8 cellular contexts compared by ENCODE assay signal in genomic region chr6:26568601-26569432, GRCh38. TPM values are rescaled to one million over a fixed set of nuclear protein-coding genes. Genes with fewer than 3 reads are reported as not detected.
DNase-seq lines count a peak whose midpoint lies in the region; ATAC-seq and TF ChIP-seq lines count a peak whose summit lies in the region.

No MANE protein-coding gene starts in this region.

- no peaks in the 10 kb centered on the region for H3K79me2 ChIP-seq in PC-9 (ENCODE audit: low read depth)

- H3K27ac Mint-ChIP-seq in Caco-2 (ENCODE audit: unreplicated experiment) = peak overlapping the region; percentile 95
- H3K27ac Mint-ChIP-seq in activated T-cell treated with anti-CD3 and anti-CD28 coated beads, Interleukin-2, amount 50 U/mL, for 24 hours = peak overlapping the region; percentile 93

- ATAC-seq in GM21619 (IDR thresholded peaks at IDR 0.05; ENCODE audit: unreplicated experiment) = peak; percentile 67

- no peaks in the 10 kb centered on the region for H3K9me3 ChIP-seq in Caco-2
- H3K9me3 ChIP-seq in PC-9 (ENCODE audit: insufficient read depth, low read depth) = no peaks in the 10 kb centered on the region
- H3K9me3 ChIP-seq in esophagus squamous epithelium = no peaks in the 10 kb centered on the region

- CTCF ChIA-PET in Caco-2 (lab: Charles Lee) = interaction anchor here (0.7 to 2.3 kb wide), 4 partner anchors 12 to 393 kb away, joined by 3 to 18 read pairs (median 8); no protein-coding TSS in a partner anchor
- CTCF ChIA-PET in PC-9 (lab: Charles Lee) = interaction anchor here (0.6 to 1.2 kb wide), 9 partner anchors 12 to 1132 kb away, joined by 3 to 13 read pairs (median 5); no protein-coding TSS in a partner anchor

- intact Hi-C loops in Caco-2 (cut with micrococcal nuclease; ENCODE audit: unreplicated experiment) (loop anchor here (1.0 to 5.0 kb wide), 4 partner anchors 15 to 226 kb away; no protein-coding TSS in a partner anchor), PC-9 (cut with micrococcal nuclease; ENCODE audit: unreplicated experiment) (loop anchor here (1.0 kb wide), 3 partner anchors 13 to 239 kb away; no protein-coding TSS in a partner anchor), esophagus squamous epithelium (cut with DNase I) (no loop called here)

- BruUV-seq in Caco-2 (replicated peaks; lab: Mats Ljungman, UMichigan) = no TSS peak
- no TSS peak for BruUV-seq in PC-9 (replicated peaks; lab: Mats Ljungman, UMichigan)

- no peaks in the 10 kb centered on the region for H3K9me3 Mint-ChIP-seq in Caco-2 (ENCODE audit: unreplicated experiment)
- no peaks in the 10 kb centered on the region for H3K9me3 Mint-ChIP-seq in activated T-cell treated with anti-CD3 and anti-CD28 coated beads, Interleukin-2, amount 50 U/mL, for 24 hours

- H4K20me1 ChIP-seq in PC-9 (ENCODE audit: insufficient read depth) = no peaks in the 10 kb centered on the region

- H3K36me3 ChIP-seq in Caco-2 (ENCODE audit: control insufficient read depth, insufficient read depth, low read length) (no peaks in the 10 kb centered on the region), PC-9 (ENCODE audit: low read depth) (no peaks in the 10 kb centered on the region), esophagus squamous epithelium (no peaks in the 10 kb centered on the region)

- H3K36me3 Mint-ChIP-seq in Caco-2 (ENCODE audit: insufficient read depth, unreplicated experiment) = peaks cover 34% of the 10 kb centered on the region
- H3K36me3 Mint-ChIP-seq in activated T-cell treated with anti-CD3 and anti-CD28 coated beads, Interleukin-2, amount 50 U/mL, for 24 hours (ENCODE audit: low read depth) = peaks cover 9% of the 10 kb centered on the region

- peak overlapping the region; percentile 71 for H2AFZ ChIP-seq in PC-9

- H3K4me3 Mint-ChIP-seq in Caco-2 (ENCODE audit: unreplicated experiment) = peak overlapping the region; percentile 95
- H3K4me3 Mint-ChIP-seq in activated T-cell treated with anti-CD3 and anti-CD28 coated beads, Interleukin-2, amount 50 U/mL, for 24 hours = peak overlapping the region; percentile 85

- POLR2A ChIA-PET in Caco-2 (lab: Charles Lee) (interaction anchor here (0.5 to 1.0 kb wide), 5 partner anchors 36 to 1299 kb away, joined by 3 to 5 read pairs (median 3); a partner anchor contains a TSS), PC-9 (lab: Charles Lee; ENCODE audit: unreplicated experiment) (interaction anchor here (0.6 to 0.7 kb wide), 5 partner anchors 12 to 1299 kb away, joined by 3 to 22 read pairs (median 9); a partner anchor contains a TSS)

- WGBS in esophagus squamous epithelium, 2 donors = 3 to 4% methylated on average over 33 of the region's 34 CpGs

- H3K4me2 ChIP-seq in PC-9 = peak overlapping the region; percentile 64

- peaks cover 20% of the 10 kb centered on the region for H3F3A ChIP-seq in PC-9 (ENCODE audit: insufficient read depth, low read depth)

- TF ChIP-seq CTCF in Caco-2 (IDR thresholded peaks at IDR 0.05; ENCODE audit: insufficient read depth in 1 of 2, low read depth in 1 of 2, low read length in 1 of 2, severe bottlenecking in 1 of 2, unreplicated experiment in 1 of 2) = peak in 1 of 2 experiments; percentile 31
- TF ChIP-seq CTCF in PC-9 (conservative IDR thresholded peaks at IDR 0.05) = peak; percentile 13; the same call in 1 of the 2 replicates
- TF ChIP-seq CTCF in esophagus squamous epithelium (IDR thresholded peaks at IDR 0.05) = peak in 2 of 6 experiments; percentile 11 to 28

- peaks cover 22% of the 10 kb centered on the region for H3K4me1 Mint-ChIP-seq in Caco-2 (ENCODE audit: low read depth, unreplicated experiment)
- peaks cover 36% of the 10 kb centered on the region for H3K4me1 Mint-ChIP-seq in activated T-cell treated with anti-CD3 and anti-CD28 coated beads, Interleukin-2, amount 50 U/mL, for 24 hours (ENCODE audit: low read depth)

- H3K27me3 ChIP-seq in Caco-2 (replicated peaks; ENCODE audit: control insufficient read depth, insufficient read depth, low read length) = no peaks in the 10 kb centered on the region
- no peaks in the 10 kb centered on the region for H3K27me3 ChIP-seq in PC-9 (ENCODE audit: insufficient read depth, low read depth)
- no peaks in the 10 kb centered on the region for H3K27me3 ChIP-seq in esophagus squamous epithelium

- H3K9me2 ChIP-seq in PC-9 (ENCODE audit: insufficient read depth) = no peaks in the 10 kb centered on the region

- TF ChIP-seq POLR2A in esophagus squamous epithelium (IDR thresholded peaks at IDR 0.05) = no peak

- H3K27ac ChIP-seq in PC-9 (no peak overlapping the region), esophagus squamous epithelium (peak overlapping the region; percentile 23 to 72 (median 62))

- DNase-seq in Caco-2 = peak; percentile 90 to 96
- peak; percentile 96 for DNase-seq in KG1 (lab: John Stamatoyannopoulos, UW)
- peak; percentile 90 to 97 for DNase-seq in PC-9
- peak; percentile 100 for DNase-seq in activated T-cell treated with anti-CD3 and anti-CD28 coated beads, Interleukin-2, amount 50 U/mL, for 24 hours
- no peak for DNase-seq in esophagus squamous epithelium (lab: John Stamatoyannopoulos, UW)
- DNase-seq in myocyte (ENCODE audit: low read depth) = peak; percentile 95
- peak; percentile 82 to 86 for DNase-seq in stimulated activated CD8-positive, alpha-beta memory T cell treated with anti-CD3 and anti-CD28 coated beads, Interleukin-7, amount 100 ng/mL, for 48 hours (ENCODE audit: extremely low read depth in 1 of 2, low read depth in 1 of 2)

- peaks cover 9% of the 10 kb centered on the region for H3K27me3 Mint-ChIP-seq in Caco-2 (ENCODE audit: insufficient read depth, unreplicated experiment)
- H3K27me3 Mint-ChIP-seq in activated T-cell treated with anti-CD3 and anti-CD28 coated beads, Interleukin-2, amount 50 U/mL, for 24 hours = peaks cover 2% of the 10 kb centered on the region

- H3K4me3 ChIP-seq in Caco-2 (ENCODE audit: low read depth, low read length) (peak overlapping the region; percentile 49), PC-9 (peak overlapping the region; percentile 59), esophagus squamous epithelium (peak overlapping the region; percentile 22 to 65 (median 53))

- 0 out of 2 replicates have a peak, but pooled peaks cover 5% of the 10 kb centered on the region for H3K4me1 ChIP-seq in Caco-2
- no peaks in the 10 kb centered on the region for H3K4me1 ChIP-seq in PC-9 (replicated peaks; ENCODE audit: insufficient read depth)
- peaks cover 0 to 33% (median 6%) of the 10 kb centered on the region in 3 donors for H3K4me1 ChIP-seq in esophagus squamous epithelium

RNA-seq across cellular contexts. Expression of gene ABT1, which starts 27.9 kb away (rescaled TPM):
- 15.1 and 17.0 TPM in 2 replicates for total RNA-seq in Caco-2 (2022)
- total RNA-seq in PC-9 (2021) = 16.8 and 19.5 TPM in 2 replicates
- total RNA-seq in esophagus squamous epithelium = 10 to 100 TPM; 16.0 to 23.5 (median 17.1) TPM
- total RNA-seq in myocyte = 9.5 and 13.4 TPM in 2 replicates
- polyA plus RNA-seq in myocyte (2012) = 10.4 TPM

RNA-seq across cellular contexts. Expression of gene HMGN4, which starts 30.7 kb away (rescaled TPM):
- total RNA-seq in Caco-2 (2022) = 29.6 and 30.8 TPM in 2 replicates
- total RNA-seq in PC-9 (2021) = 86.9 and 90.5 TPM in 2 replicates
- total RNA-seq in esophagus squamous epithelium = 10 to 100 TPM; 18.1 to 53.2 (median 36.7) TPM
- total RNA-seq in myocyte = 57.1 and 57.8 TPM in 2 replicates
- 40.4 TPM for polyA plus RNA-seq in myocyte (2012)
